In the genomic region with DNA sequence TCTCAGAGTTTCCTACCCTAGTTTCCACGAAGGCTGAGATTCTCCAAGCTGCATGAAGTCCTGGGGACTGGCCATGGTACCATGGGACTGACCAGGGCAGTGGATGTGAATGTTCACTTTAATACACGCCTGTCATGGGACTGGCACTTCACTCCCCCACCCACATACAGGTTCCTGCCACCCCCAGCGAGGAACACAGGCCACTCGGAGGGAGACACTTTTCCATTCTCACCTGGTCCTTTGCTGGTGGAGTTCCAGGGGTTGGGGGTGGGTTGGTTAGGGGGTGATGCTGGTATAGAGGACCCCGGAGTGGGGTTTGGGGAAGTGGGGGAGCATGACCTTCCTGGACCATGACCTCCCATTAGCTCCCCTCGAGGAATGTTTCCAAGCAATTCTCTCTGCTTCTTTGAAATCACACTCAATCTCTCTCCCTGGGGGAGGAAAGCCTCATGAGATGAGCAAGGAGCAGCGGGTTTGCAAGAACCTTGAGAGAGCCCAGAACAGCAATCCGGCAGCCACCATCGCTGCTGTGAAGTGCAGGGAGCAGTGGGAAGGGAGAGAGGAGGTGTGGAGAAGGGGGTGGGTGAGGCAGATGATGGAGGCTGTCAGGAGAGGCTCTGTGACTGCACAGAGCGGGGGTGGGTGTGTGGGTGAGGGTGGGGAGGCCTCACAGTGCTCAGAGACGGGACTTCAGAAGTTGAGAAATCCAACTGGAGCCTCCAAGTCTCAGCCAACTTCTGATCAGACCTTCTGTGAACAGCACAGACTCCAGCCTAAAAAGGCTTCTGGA, we compare ENCODE assay signal across 18 cellular contexts.
"Had no signal": no experiment of that assay in that cellular context is flagged by ENCODE, and none has a peak within 500 bp of the region (broad histone marks: within the 10 kb centered on the region; RNA-seq: fewer than 3 reads in every experiment).

No MANE protein-coding gene starts in this region.

- H3K36me3 ChIP-seq: colonic mucosa, left lung, spleen had no signal

- ATAC-seq: left lung, natural killer cell, sciatic nerve, WTC11 had no signal

- H3K27me3 Mint-ChIP-seq: activated T-cell treated with anti-CD3 and anti-CD28 coated beads, Interleukin-2, amount 50 U/mL, for 24 hours; progenitor cell of endocrine pancreas; stimulated activated naive CD8-positive, alpha-beta T cell treated with anti-CD3 and anti-CD28 coated beads, Interleukin-15, Interleukin-2, amounts not matched to agents 100 ng/mL and 50 ng/mL, for 24 hours had no signal

- H3K4me1 ChIP-seq: colonic mucosa, left lung had no signal

- DNase-seq: activated CD4-positive, alpha-beta memory T cell treated with anti-CD3 and anti-CD28 coated beads, Interleukin-2, amount 10 ng/mL, durations not matched to agents 7 days and 5 days; activated CD4-positive, alpha-beta T cell treated with anti-CD3 and anti-CD28 coated beads for 4 hours; activated effector memory CD4-positive, alpha-beta T cell treated with Interleukin-2 at 50 U/mL for 16 hours; activated T-cell treated with anti-CD3 and anti-CD28 coated beads, Interleukin-2, amount 50 U/mL, for 24 hours; central memory CD4-positive, alpha-beta T cell; colonic mucosa; effector CD4-positive, alpha-beta T cell; foreskin melanocyte; natural killer cell; spleen; trophoblast cell had no signal

- H3K36me3 Mint-ChIP-seq: activated naive CD4-positive, alpha-beta T cell treated with anti-CD3 and anti-CD28 coated beads, Interleukin-2, amount 50 U/mL, for 24 hours; memory B cell; natural killer cell; WTC11 had no signal

- H3K27ac ChIP-seq: colonic mucosa, left lung had no signal

- H3K4me1 Mint-ChIP-seq: activated CD4-positive, alpha-beta memory T cell treated with anti-CD3 and anti-CD28 coated beads, Interleukin-2, amount 10 ng/mL, durations not matched to agents 7 days and 5 days; activated naive CD4-positive, alpha-beta T cell treated with anti-CD3 and anti-CD28 coated beads, Interleukin-2, amount 50 U/mL, for 24 hours; memory B cell; natural killer cell had no signal

- H3K9me3 Mint-ChIP-seq: activated CD4-positive, alpha-beta memory T cell treated with anti-CD3 and anti-CD28 coated beads, Interleukin-2, amount 10 ng/mL, durations not matched to agents 7 days and 5 days; activated naive CD4-positive, alpha-beta T cell treated with anti-CD3 and anti-CD28 coated beads, Interleukin-2, amount 50 U/mL, for 24 hours; activated T-cell treated with anti-CD3 and anti-CD28 coated beads, Interleukin-2, amount 50 U/mL, for 24 hours; memory B cell; natural killer cell; stimulated activated naive CD8-positive, alpha-beta T cell treated with anti-CD3 and anti-CD28 coated beads, Interleukin-15, Interleukin-2, amounts not matched to agents 100 ng/mL and 50 ng/mL, for 24 hours; WTC11 had no signal

- H3K4me3 ChIP-seq: colonic mucosa, left lung, spleen had no signal

- H3K9me3 ChIP-seq: colonic mucosa, left lung, spleen had no signal

- H3K4me3 Mint-ChIP-seq: activated CD4-positive, alpha-beta memory T cell treated with anti-CD3 and anti-CD28 coated beads, Interleukin-2, amount 10 ng/mL, durations not matched to agents 7 days and 5 days; activated naive CD4-positive, alpha-beta T cell treated with anti-CD3 and anti-CD28 coated beads, Interleukin-2, amount 50 U/mL, for 24 hours; activated T-cell treated with anti-CD3 and anti-CD28 coated beads, Interleukin-2, amount 50 U/mL, for 24 hours; memory B cell; natural killer cell; stimulated activated naive CD8-positive, alpha-beta T cell treated with anti-CD3 and anti-CD28 coated beads, Interleukin-15, Interleukin-2, amounts not matched to agents 100 ng/mL and 50 ng/mL, for 24 hours; WTC11 had no signal

- H3K27me3 ChIP-seq: colonic mucosa, left lung had no signal
